Comparison of ENCODE assay signal across 1 cellular context in the genomic region with DNA sequence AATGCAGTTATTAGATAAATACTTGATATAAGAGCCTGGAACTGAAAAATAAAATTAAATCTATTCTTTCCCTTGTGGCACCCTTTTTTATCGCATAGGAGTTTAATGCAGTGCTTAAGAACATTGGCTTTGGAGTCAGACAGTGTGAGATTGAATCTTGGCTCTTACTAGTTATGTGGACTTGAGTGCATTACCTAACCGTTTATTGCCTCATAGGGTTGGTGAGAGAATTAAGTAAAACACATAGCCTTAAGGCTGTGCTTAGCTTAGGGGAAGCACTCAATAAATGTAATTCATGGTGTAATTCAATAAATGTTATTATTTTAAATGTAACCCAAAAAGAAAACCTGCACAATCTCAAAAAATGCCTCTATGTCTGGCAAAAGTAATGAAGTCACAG.
TF ChIP-seq lines count a peak whose summit lies in the region.

No MANE protein-coding gene starts in this region.

TF ChIP-seq in HEK293, 187 proteins besides CTCF, POLR2A, EP300 and RAD21 (continued from another document):
- no peak for TF ChIP-seq BCL11A (tag by site-specific recombination; IDR thresholded peaks at IDR 0.05; ENCODE audit: low read depth)
- 0 out of 2 replicates have a peak, but pooled peaks have one; percentile 27 for TF ChIP-seq ZNF561 (tag by site-specific recombination; IDR thresholded peaks at IDR 0.05; ENCODE audit: borderline replicate concordance)
- TF ChIP-seq SALL2 (tag by site-specific recombination; IDR thresholded peaks at IDR 0.05; ENCODE audit: borderline replicate concordance): no peak
- TF ChIP-seq ZNF169 (tag by site-specific recombination; IDR thresholded peaks at IDR 0.05): no peak
- no peak for TF ChIP-seq ZNF514 (tag by site-specific recombination; IDR thresholded peaks at IDR 0.05)
- peak; percentile 65 for TF ChIP-seq ATF2 (tag by site-specific recombination; IDR thresholded peaks at IDR 0.05; ENCODE audit: low read depth)
- TF ChIP-seq ZNF654 (tag by site-specific recombination; IDR thresholded peaks at IDR 0.05; ENCODE audit: low read depth): no peak
- TF ChIP-seq ZNF660 (tag by site-specific recombination; IDR thresholded peaks at IDR 0.05): 0 out of 2 replicates have a peak, but pooled peaks have one; percentile 17
- TF ChIP-seq ZNF585B (tag by site-specific recombination; IDR thresholded peaks at IDR 0.05): no peak
- no peak; the same call in 1 of the 2 replicates for TF ChIP-seq ZNF184 (tag by site-specific recombination; IDR thresholded peaks at IDR 0.05)
- TF ChIP-seq ZNF221 (tag by site-specific recombination; IDR thresholded peaks at IDR 0.05; ENCODE audit: borderline replicate concordance): no peak
- TF ChIP-seq ZNF747 (tag by site-specific recombination; IDR thresholded peaks at IDR 0.05): no peak
- TF ChIP-seq, protein P1, sequence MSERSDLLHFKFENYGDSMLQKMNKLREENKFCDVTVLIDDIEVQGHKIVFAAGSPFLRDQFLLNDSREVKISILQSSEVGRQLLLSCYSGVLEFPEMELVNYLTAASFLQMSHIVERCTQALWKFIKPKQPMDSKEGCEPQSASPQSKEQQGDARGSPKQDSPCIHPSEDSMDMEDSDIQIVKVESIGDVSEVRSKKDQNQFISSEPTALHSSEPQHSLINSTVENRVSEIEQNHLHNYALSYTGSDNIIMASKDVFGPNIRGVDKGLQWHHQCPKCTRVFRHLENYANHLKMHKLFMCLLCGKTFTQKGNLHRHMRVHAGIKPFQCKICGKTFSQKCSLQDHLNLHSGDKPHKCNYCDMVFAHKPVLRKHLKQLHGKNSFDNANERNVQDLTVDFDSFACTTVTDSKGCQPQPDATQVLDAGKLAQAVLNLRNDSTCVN (tag by site-specific recombination; optimal IDR thresholded peaks at IDR 0.05): no peak
